ENCODE assay signal across 20 cellular contexts in the genomic region with DNA sequence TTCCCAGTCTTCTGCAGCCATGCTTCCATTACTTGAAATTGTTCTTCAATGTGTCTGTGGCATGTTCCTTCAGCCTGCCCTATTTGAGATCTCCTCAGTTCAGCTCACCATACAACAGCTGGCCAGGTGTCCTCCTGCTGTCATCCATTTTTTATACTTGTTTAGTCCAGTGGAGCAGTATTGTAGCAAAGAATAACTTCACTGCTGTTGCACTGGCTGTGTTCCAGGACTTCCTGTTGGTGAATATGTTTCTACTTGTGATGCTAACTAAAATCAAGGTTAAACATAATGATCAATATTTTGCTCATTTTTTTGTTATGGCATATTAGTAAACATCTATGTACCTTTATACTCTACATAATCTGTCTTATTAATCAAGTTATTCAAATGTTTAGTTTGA.
"Had no signal": no experiment of that assay in that cellular context is flagged by ENCODE, and none has a peak within 500 bp of the region (broad histone marks: within the 10 kb centered on the region; RNA-seq: fewer than 3 reads in every experiment).

No MANE protein-coding gene starts in this region.

- H3K4me1 ChIP-seq: colonic mucosa, heart right ventricle, vagina had no signal

- H3K36me3 ChIP-seq: colonic mucosa, esophagus muscularis mucosa, heart right ventricle, sigmoid colon, stomach, vagina had no signal

- H3K27me3 ChIP-seq: colonic mucosa, esophagus muscularis mucosa, heart right ventricle, sigmoid colon, stomach, vagina had no signal

- H3K27me3 Mint-ChIP-seq: activated CD4-positive, alpha-beta T cell treated with anti-CD3 and anti-CD28 coated beads, Interleukin-2, amount 10 ng/mL, durations not matched to agents 24 days and 14 days; activated CD8-positive, alpha-beta T cell treated with anti-CD3 and anti-CD28 coated beads for 36 hours; activated T-cell treated with anti-CD3 and anti-CD28 coated beads, Interleukin-2, amount 50 U/mL, for 24 hours; brain; naive thymus-derived CD8-positive, alpha-beta T cell had no signal

- DNase-seq: activated CD4-positive, alpha-beta T cell treated with anti-CD3 and anti-CD28 coated beads, Interleukin-2, amount 10 ng/mL, durations not matched to agents 24 days and 14 days; activated CD8-positive, alpha-beta T cell treated with anti-CD3 and anti-CD28 coated beads for 36 hours; activated naive CD4-positive, alpha-beta T cell treated with Interleukin-2 at 50 U/mL for 16 hours; activated T-cell treated with anti-CD3 and anti-CD28 coated beads, Interleukin-2, amount 50 U/mL, for 24 hours; central memory CD4-positive, alpha-beta T cell; colonic mucosa; heart right ventricle; mesenchymal stem cell; naive thymus-derived CD8-positive, alpha-beta T cell; sigmoid colon; stimulated activated CD4-positive, alpha-beta T cell treated with anti-CD3 and anti-CD28 coated beads, Interleukin-4, amount 100 ng/mL, for 24 hours; stomach; T-helper 9 cell; trophoblast cell had no signal

- H3K4me3 Mint-ChIP-seq: activated CD4-positive, alpha-beta T cell treated with anti-CD3 and anti-CD28 coated beads, Interleukin-2, amount 10 ng/mL, durations not matched to agents 24 days and 14 days; activated CD8-positive, alpha-beta T cell treated with anti-CD3 and anti-CD28 coated beads for 36 hours; activated T-cell treated with anti-CD3 and anti-CD28 coated beads, Interleukin-2, amount 50 U/mL, for 24 hours; brain; naive thymus-derived CD8-positive, alpha-beta T cell; stimulated activated effector memory CD8-positive, alpha-beta T cell treated with anti-CD3 and anti-CD28 coated beads, Interleukin-12 subunit alpha, Interleukin-12 subunit beta, amount 100 ng/mL, for 72 hours had no signal

- H3K36me3 Mint-ChIP-seq: brain; naive thymus-derived CD8-positive, alpha-beta T cell; stimulated activated effector memory CD8-positive, alpha-beta T cell treated with anti-CD3 and anti-CD28 coated beads, Interleukin-12 subunit alpha, Interleukin-12 subunit beta, amount 100 ng/mL, for 72 hours had no signal

- H3K4me1 Mint-ChIP-seq: activated CD4-positive, alpha-beta T cell treated with anti-CD3 and anti-CD28 coated beads, Interleukin-2, amount 10 ng/mL, durations not matched to agents 24 days and 14 days; brain; naive thymus-derived CD8-positive, alpha-beta T cell; stimulated activated effector memory CD8-positive, alpha-beta T cell treated with anti-CD3 and anti-CD28 coated beads, Interleukin-12 subunit alpha, Interleukin-12 subunit beta, amount 100 ng/mL, for 72 hours had no signal

- ATAC-seq: activated CD8-positive, alpha-beta T cell treated with anti-CD3 and anti-CD28 coated beads for 36 hours; heart right ventricle; naive thymus-derived CD8-positive, alpha-beta T cell; stimulated activated effector memory CD8-positive, alpha-beta T cell treated with anti-CD3 and anti-CD28 coated beads, Interleukin-12 subunit alpha, Interleukin-12 subunit beta, amount 100 ng/mL, for 72 hours had no signal

- H3K27ac ChIP-seq: colonic mucosa, esophagus muscularis mucosa, heart right ventricle, sigmoid colon, stomach, vagina had no signal

- H3K27ac Mint-ChIP-seq: activated CD4-positive, alpha-beta T cell treated with anti-CD3 and anti-CD28 coated beads, Interleukin-2, amount 10 ng/mL, durations not matched to agents 24 days and 14 days; activated CD8-positive, alpha-beta T cell treated with anti-CD3 and anti-CD28 coated beads for 36 hours; activated T-cell treated with anti-CD3 and anti-CD28 coated beads, Interleukin-2, amount 50 U/mL, for 24 hours; activated T-helper 2 cell treated with anti-CD3 and anti-CD28 coated beads, Interferon-gamma antibody, Interleukin-2, Interleukin-4, amounts not matched to agents 10 μg/mL and 5 μg/mL and 100 μg/mL, durations not matched to agents 14 hours and 24 hours and 36 hours; brain; naive thymus-derived CD8-positive, alpha-beta T cell; stimulated activated effector memory CD8-positive, alpha-beta T cell treated with anti-CD3 and anti-CD28 coated beads, Interleukin-12 subunit alpha, Interleukin-12 subunit beta, amount 100 ng/mL, for 72 hours had no signal

- H3K4me3 ChIP-seq: colonic mucosa, esophagus muscularis mucosa, heart right ventricle, sigmoid colon, stomach, vagina had no signal

- H3K9me3 ChIP-seq: colonic mucosa, esophagus muscularis mucosa, heart right ventricle, sigmoid colon, stomach, vagina had no signal

- H3K9me3 Mint-ChIP-seq: activated CD4-positive, alpha-beta T cell treated with anti-CD3 and anti-CD28 coated beads, Interleukin-2, amount 10 ng/mL, durations not matched to agents 24 days and 14 days; brain had no signal

- FAIRE-seq: endometrium had no signal
